ENCODE assay signal across 8 cellular contexts in the genomic region with DNA sequence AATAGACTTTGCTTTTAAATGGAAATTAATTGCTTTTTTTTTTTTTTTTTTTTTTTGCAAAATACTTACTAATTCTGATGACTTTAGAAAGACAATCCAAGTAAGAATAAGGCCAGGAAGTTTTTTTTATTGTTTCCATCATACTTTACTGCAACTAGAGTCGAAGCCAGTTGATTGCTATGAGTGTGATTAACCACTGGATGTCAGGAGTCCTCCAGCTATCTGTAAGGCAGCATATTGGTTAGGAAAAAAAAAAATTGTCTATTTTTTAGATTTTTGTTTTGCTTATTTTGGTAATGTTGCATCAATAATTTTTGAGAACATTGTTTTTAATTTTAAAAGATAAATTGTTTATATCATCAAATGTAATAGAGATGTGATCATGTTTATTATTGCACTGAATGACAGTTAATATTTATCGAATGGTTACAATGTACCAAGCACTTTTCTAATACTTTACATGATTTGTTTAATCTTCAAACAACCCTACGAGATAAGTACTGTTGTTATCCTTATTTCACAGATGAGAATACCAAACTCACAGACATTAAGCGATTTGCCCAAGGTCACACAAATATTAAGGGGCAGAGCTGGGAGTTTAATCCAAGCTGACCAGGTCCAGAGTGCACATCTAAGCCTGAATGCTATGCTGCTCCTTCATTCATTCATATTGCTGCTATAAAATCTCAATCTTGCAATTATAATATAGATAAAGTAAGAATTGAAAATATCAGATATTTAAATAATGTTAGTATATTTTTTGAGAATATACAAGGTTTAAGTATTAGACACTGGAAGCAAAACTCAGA. TPM values are rescaled to one million over a fixed set of nuclear protein-coding genes. Genes with fewer than 3 reads are reported as not detected.
A peak's percentile ranks its signal among the peaks of the same experiment; 100 is the strongest.
DNase-seq lines count a peak whose midpoint lies in the region; ATAC-seq and TF ChIP-seq lines count a peak whose summit lies in the region.

No MANE protein-coding gene starts in this region.

- no peak overlapping the region for H3K27ac ChIP-seq in breast epithelium
- H3K27ac ChIP-seq in MM.1S (ENCODE audit: low read length) = no peak overlapping the region

- H3K36me3 ChIP-seq in breast epithelium = no peaks in the 10 kb centered on the region
- H3K36me3 ChIP-seq in MM.1S (replicated peaks; ENCODE audit: insufficient read depth, low read length) = no peaks in the 10 kb centered on the region

- H3K4me1 ChIP-seq in breast epithelium (no peaks in the 10 kb centered on the region), MM.1S (ENCODE audit: low read length) (no peaks in the 10 kb centered on the region)

- no peak overlapping the region for H3K9ac ChIP-seq in MM.1S (ENCODE audit: low read length)

- H3K79me2 ChIP-seq in MM.1S (ENCODE audit: low read length) = no peaks in the 10 kb centered on the region

- CTCF ChIA-PET in MCF 10A (lab: Yijun Ruan, JAX) = interaction anchor here (0.5 to 2.6 kb wide), 38 partner anchors 9 to 1223 kb away, joined by 3 to 16 read pairs (median 4); no protein-coding TSS in a partner anchor

- POLR2A ChIA-PET in MCF 10A (lab: Yijun Ruan, JAX) = interaction anchor here (0.6 to 4.4 kb wide), 8 partner anchors 8 to 284 kb away, joined by 3 to 19 read pairs (median 4); a partner anchor contains a TSS

- H3K4me3 ChIP-seq in breast epithelium = no peak overlapping the region
- no peak overlapping the region for H3K4me3 ChIP-seq in MM.1S (ENCODE audit: low read length)

- no peak overlapping the region for H3K4me3 Mint-ChIP-seq in MCF 10A (ENCODE audit: unreplicated experiment)
- H3K4me3 Mint-ChIP-seq in chondrocyte (ENCODE audit: unreplicated experiment) = no peak overlapping the region
- no peak overlapping the region for H3K4me3 Mint-ChIP-seq in nephron
- no peak overlapping the region for H3K4me3 Mint-ChIP-seq in activated T-cell treated with anti-CD3 and anti-CD28 coated beads, Interleukin-2, amount 50 U/mL, for 4 hours
- no peak overlapping the region for H3K4me3 Mint-ChIP-seq in effector memory CD8-positive, alpha-beta T cell

- H3K27me3 ChIP-seq in breast epithelium = no peaks in the 10 kb centered on the region
- H3K27me3 ChIP-seq in MM.1S (replicated peaks; ENCODE audit: insufficient read depth, low read length) = no peaks in the 10 kb centered on the region

- DNase-seq in MCF 10A (ENCODE audit: unreplicated experiment) = peak; percentile 59
- no peak for DNase-seq in breast epithelium (ENCODE audit: low spot score in 2 of 2)
- DNase-seq in MM.1S = peak; percentile 21
- DNase-seq in chondrocyte (ENCODE audit: low spot score) = no peak
- DNase-seq in NCI-H1436 (lab: John Stamatoyannopoulos, UW) = no peak
- DNase-seq in activated T-cell treated with anti-CD3 and anti-CD28 coated beads, Interleukin-2, amount 50 U/mL, for 4 hours = no peak
- DNase-seq in effector memory CD8-positive, alpha-beta T cell = no peak

- H3K9me2 ChIP-seq in MM.1S (replicated peaks; ENCODE audit: insufficient read depth, low read length) = no peaks in the 10 kb centered on the region

- no peak overlapping the region for H2AFZ ChIP-seq in MM.1S (ENCODE audit: low read length)

- H3K4me1 Mint-ChIP-seq in MCF 10A (ENCODE audit: insufficient read depth, unreplicated experiment) (peaks cover 22% of the 10 kb centered on the region), chondrocyte (ENCODE audit: low read depth) (peaks cover 10% of the 10 kb centered on the region), nephron (peaks cover 13% of the 10 kb centered on the region)
- H3K4me1 Mint-ChIP-seq in activated T-cell treated with anti-CD3 and anti-CD28 coated beads, Interleukin-2, amount 50 U/mL, for 4 hours (ENCODE audit: low read depth) = no peaks in the 10 kb centered on the region
- no peaks in the 10 kb centered on the region for H3K4me1 Mint-ChIP-seq in effector memory CD8-positive, alpha-beta T cell (ENCODE audit: low read depth in 2 of 2)

- H3F3A ChIP-seq in MM.1S (ENCODE audit: insufficient read depth, low read length) = no peaks in the 10 kb centered on the region

- intact Hi-C loops in MCF 10A (cut with micrococcal nuclease) (loop anchor here (1.0 to 5.0 kb wide), 9 partner anchors 39 to 522 kb away; no protein-coding TSS in a partner anchor), breast epithelium (cut with DNase I; ENCODE audit: low total_unique reads) (no loop called here)

- H3K36me3 Mint-ChIP-seq in MCF 10A (ENCODE audit: insufficient read depth, unreplicated experiment) = no peaks in the 10 kb centered on the region
- no peaks in the 10 kb centered on the region for H3K36me3 Mint-ChIP-seq in chondrocyte (ENCODE audit: low read depth)
- no peaks in the 10 kb centered on the region for H3K36me3 Mint-ChIP-seq in nephron (ENCODE audit: low read depth)
- H3K36me3 Mint-ChIP-seq in activated T-cell treated with anti-CD3 and anti-CD28 coated beads, Interleukin-2, amount 50 U/mL, for 4 hours (ENCODE audit: insufficient read depth) = no peaks in the 10 kb centered on the region
- no peaks in the 10 kb centered on the region for H3K36me3 Mint-ChIP-seq in effector memory CD8-positive, alpha-beta T cell (ENCODE audit: insufficient read depth)

- no peak for ATAC-seq in activated T-cell treated with anti-CD3 and anti-CD28 coated beads, Interleukin-2, amount 50 U/mL, for 4 hours
- no peak for ATAC-seq in effector memory CD8-positive, alpha-beta T cell (replicated peaks)

- H3K27me3 Mint-ChIP-seq in MCF 10A (ENCODE audit: insufficient read depth, unreplicated experiment) = no peaks in the 10 kb centered on the region
- no peaks in the 10 kb centered on the region for H3K27me3 Mint-ChIP-seq in chondrocyte (ENCODE audit: low read depth)
- no peaks in the 10 kb centered on the region for H3K27me3 Mint-ChIP-seq in nephron (ENCODE audit: low read depth)
- peaks cover 16% of the 10 kb centered on the region for H3K27me3 Mint-ChIP-seq in activated T-cell treated with anti-CD3 and anti-CD28 coated beads, Interleukin-2, amount 50 U/mL, for 4 hours (ENCODE audit: low read depth)
- peaks cover 32 to 36% of the 10 kb centered on the region in 2 donors for H3K27me3 Mint-ChIP-seq in effector memory CD8-positive, alpha-beta T cell

- H3K9me3 ChIP-seq in breast epithelium (no peaks in the 10 kb centered on the region), MM.1S (replicated peaks; ENCODE audit: insufficient read depth, low read length) (no peaks in the 10 kb centered on the region)

- H4K20me1 ChIP-seq in MM.1S (ENCODE audit: insufficient read depth, low read length) = no peaks in the 10 kb centered on the region

- no peak for TF ChIP-seq POLR2A in breast epithelium (IDR thresholded peaks at IDR 0.05)

- BruUV-seq in MCF 10A (replicated peaks; lab: Mats Ljungman, UMichigan) = no TSS peak

- TF ChIP-seq CTCF in MCF 10A (IDR thresholded peaks at IDR 0.05; ENCODE audit: unreplicated experiment) (peak; percentile 70), breast epithelium (IDR thresholded peaks at IDR 0.05) (peak in 1 of 3 donors; percentile 34), MM.1S (IDR thresholded peaks at IDR 0.05; ENCODE audit: low read length) (peak; percentile 26), chondrocyte (IDR thresholded peaks at IDR 0.05) (peak; percentile 85), nephron (IDR thresholded peaks at IDR 0.05; ENCODE audit: unreplicated experiment in 3 of 3) (peak; percentile 62 to 68 (median 64))

- H3K27ac Mint-ChIP-seq in MCF 10A (ENCODE audit: low read depth, unreplicated experiment) (no peak overlapping the region), chondrocyte (ENCODE audit: unreplicated experiment) (no peak overlapping the region), nephron (no peak overlapping the region)
- H3K27ac Mint-ChIP-seq in effector memory CD8-positive, alpha-beta T cell = no peak overlapping the region

- no peaks in the 10 kb centered on the region for H3K9me3 Mint-ChIP-seq in MCF 10A (ENCODE audit: unreplicated experiment)
- no peaks in the 10 kb centered on the region for H3K9me3 Mint-ChIP-seq in chondrocyte (ENCODE audit: low read depth)
- no peaks in the 10 kb centered on the region for H3K9me3 Mint-ChIP-seq in nephron
- H3K9me3 Mint-ChIP-seq in activated T-cell treated with anti-CD3 and anti-CD28 coated beads, Interleukin-2, amount 50 U/mL, for 4 hours = no peaks in the 10 kb centered on the region
- H3K9me3 Mint-ChIP-seq in effector memory CD8-positive, alpha-beta T cell = no peaks in the 10 kb centered on the region

- no peak overlapping the region for H3K4me2 ChIP-seq in MM.1S (ENCODE audit: low read depth, low read length)

RNA-seq across cellular contexts. Expression of a gene that starts 19.9 kb away (rescaled TPM):
- total RNA-seq in MCF 10A (2022) = not detected in 2 replicates
- total RNA-seq in breast epithelium = not detected
- not detected in 3 replicates for total RNA-seq in chondrocyte
- total RNA-seq in activated T-cell treated with anti-CD3 and anti-CD28 coated beads, Interleukin-2, amount 50 U/mL, for 4 hours = not detected

RNA-seq across cellular contexts. Expression of a gene that starts 34.1 kb away (rescaled TPM):
- total RNA-seq in MCF 10A (2022) (not detected in 2 replicates), breast epithelium (under 1 TPM in 1 of 3 donors, not detected in 2; 0.15 TPM), chondrocyte (not detected in 3 replicates)
- total RNA-seq in activated T-cell treated with anti-CD3 and anti-CD28 coated beads, Interleukin-2, amount 50 U/mL, for 4 hours = not detected

Comparison
In these comparisons a context has a peak if more than half of its experiments do, and no peak if none do; other contexts are left out.
1. DNase-seq: peak in MCF 10A (single experiment) and MM.1S (single experiment); none in breast epithelium (0 of 2), chondrocyte (single experiment), NCI-H1436 (single experiment), activated T-cell treated with anti-CD3 and anti-CD28 coated beads, Interleukin-2, amount 50 U/mL, for 4 hours (single experiment) and effector memory CD8-positive, alpha-beta T cell (0 of 3).